In genomic region chr15:25798207-25798931, GRCh38 we compare ENCODE assay signal across 14 cellular contexts.
DNase-seq lines count a peak whose midpoint lies in the region; ATAC-seq and TF ChIP-seq lines count a peak whose summit lies in the region.
"Had no signal": no experiment of that assay in that cellular context is flagged by ENCODE, and none has a peak within 500 bp of the region (broad histone marks: within the 10 kb centered on the region; RNA-seq: fewer than 3 reads in every experiment).

No MANE protein-coding gene starts in this region.

- DNase-seq in left ventricle myocardium superior: no peak
- no peak for DNase-seq in Right ventricle myocardium inferior (ENCODE audit: missing footprints)
- DNase-seq in ascending aorta (ENCODE audit: low spot score in 2 of 2): no peak
- DNase-seq in naive B cell: no peak
- DNase-seq in ecto neural progenitor cell (ENCODE audit: low spot score): no peak
- no peak for DNase-seq in HUDEP-2 (lab: John Stamatoyannopoulos, UW; ENCODE audit: unreplicated experiment in 76 of 76)
- DNase-seq in CD1c-positive myeloid dendritic cell (ENCODE audit: extremely low spot score): no peak
- DNase-seq: AML-193, cerebellar nuclear complex, DND-41, erythroblast had no signal

- H3K36me3 Mint-ChIP-seq in naive B cell: no peaks in the 10 kb centered on the region

- intact Hi-C loops in left ventricle myocardium superior (cut with micrococcal nuclease) (no loop called here), Right ventricle myocardium inferior (cut with DNase I) (no loop called here), ascending aorta (cut with DNase I) (loop anchor here (10.0 kb wide), 1 partner anchor 364 kb away; the partner anchor contains the start of gene UBE3A)

- H3K27ac ChIP-seq in ascending aorta: peak overlapping the region; percentile 82 to 89
- H3K27ac ChIP-seq: parathyroid adenoma had no signal

- H3K9me3 Mint-ChIP-seq in naive B cell: peaks cover 0 to 3% (median 1%) of the 10 kb centered on the region in 7 donors

- TF ChIP-seq CTCF in ascending aorta (IDR thresholded peaks at IDR 0.05): no peak

- H3K27me3 Mint-ChIP-seq in naive B cell: peaks cover 17 to 32% (median 30%) of the 10 kb centered on the region in 3 donors

- peaks cover 45 to 70% (median 69%) of the 10 kb centered on the region in 3 donors for H3K4me1 Mint-ChIP-seq in naive B cell

- ATAC-seq in left ventricle myocardium superior (peak; percentile 14), Right ventricle myocardium inferior (no peak), naive B cell (ENCODE audit: low read depth in 2 of 2) (no peak), GM18517 (IDR thresholded peaks at IDR 0.05; ENCODE audit: unreplicated experiment) (no peak)

- H3K4me1 ChIP-seq in ascending aorta: peaks cover 36 to 72% of the 10 kb centered on the region in 2 donors

- H3K9me3 ChIP-seq in ascending aorta: no peaks in the 10 kb centered on the region

- H3K36me3 ChIP-seq in ascending aorta: no peaks in the 10 kb centered on the region

- H3K4me3 ChIP-seq in ascending aorta: no peak overlapping the region
- H3K4me3 ChIP-seq: lung had no signal

- peak overlapping the region in 7 of 8 donors; percentile 62 to 85 (median 80) for H3K4me3 Mint-ChIP-seq in naive B cell

- H3K27ac Mint-ChIP-seq in naive B cell: peak overlapping the region in 2 of 6 donors; percentile 21 to 82

- H3K27me3 ChIP-seq in ascending aorta: no peaks in the 10 kb centered on the region
